Comparison of ENCODE assay signal across 1 cellular context in the genomic region with DNA sequence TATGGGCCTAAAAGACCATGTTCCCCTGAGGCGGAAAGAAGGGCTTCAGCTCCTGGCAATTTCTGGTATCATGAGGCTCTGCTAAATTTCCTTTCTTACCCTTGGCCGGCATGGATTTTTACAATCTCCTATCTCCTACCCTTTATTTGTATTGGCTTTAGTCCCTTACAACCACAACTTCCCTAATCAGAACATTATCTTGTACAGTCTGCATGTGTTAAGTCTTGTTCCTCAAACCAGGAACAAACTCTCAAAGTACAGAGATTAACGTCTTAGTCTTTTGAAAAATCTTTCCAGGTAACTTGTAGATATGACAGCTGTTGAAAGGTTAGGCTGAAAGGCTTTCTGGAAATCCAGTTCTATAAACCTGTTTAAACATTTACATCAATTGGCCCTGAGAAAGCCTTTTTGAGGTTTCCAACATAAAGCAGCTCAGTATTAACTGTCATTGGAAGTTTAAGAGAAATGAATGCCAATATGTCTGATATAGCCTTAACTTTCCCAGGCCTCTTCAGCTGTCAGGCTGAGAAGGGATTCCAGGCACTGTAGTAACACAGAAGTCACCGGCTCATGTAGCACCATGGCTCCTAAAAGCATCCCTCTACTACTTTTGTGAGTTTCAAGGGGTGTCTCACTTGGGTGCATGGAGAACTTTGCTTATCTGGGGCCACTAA.
TF ChIP-seq lines count a peak whose summit lies in the region.

No MANE protein-coding gene starts in this region.

TF ChIP-seq in endothelial cell of umbilical vein, 7 proteins besides CTCF, POLR2A, EP300 and RAD21 (continued from another document):
- TF ChIP-seq, protein P1, sequence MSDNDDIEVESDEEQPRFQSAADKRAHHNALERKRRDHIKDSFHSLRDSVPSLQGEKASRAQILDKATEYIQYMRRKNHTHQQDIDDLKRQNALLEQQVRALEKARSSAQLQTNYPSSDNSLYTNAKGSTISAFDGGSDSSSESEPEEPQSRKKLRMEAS (IDR thresholded peaks at IDR 0.05; ENCODE audit: insufficient read depth, insufficient read length), result no peak
- no peak for TF ChIP-seq POLR2AphosphoS5 (IDR thresholded peaks at IDR 0.05; ENCODE audit: insufficient read depth, low read depth, low read length)
- no peak for TF ChIP-seq MYC (IDR thresholded peaks at IDR 0.05; ENCODE audit: low read depth, low read length)
- no peak for TF ChIP-seq EZH2 (IDR thresholded peaks at IDR 0.05; ENCODE audit: borderline replicate concordance, low read depth, low read length, severe bottlenecking)
- no peak for TF ChIP-seq JUN (IDR thresholded peaks at IDR 0.05; ENCODE audit: borderline replicate concordance, insufficient read depth, insufficient read length, low read depth)
- TF ChIP-seq GATA2 (IDR thresholded peaks at IDR 0.05; ENCODE audit: insufficient read depth, insufficient read length, low read depth, low read length), result no peak
